ENCODE assay signal across 12 cellular contexts in the genomic region with DNA sequence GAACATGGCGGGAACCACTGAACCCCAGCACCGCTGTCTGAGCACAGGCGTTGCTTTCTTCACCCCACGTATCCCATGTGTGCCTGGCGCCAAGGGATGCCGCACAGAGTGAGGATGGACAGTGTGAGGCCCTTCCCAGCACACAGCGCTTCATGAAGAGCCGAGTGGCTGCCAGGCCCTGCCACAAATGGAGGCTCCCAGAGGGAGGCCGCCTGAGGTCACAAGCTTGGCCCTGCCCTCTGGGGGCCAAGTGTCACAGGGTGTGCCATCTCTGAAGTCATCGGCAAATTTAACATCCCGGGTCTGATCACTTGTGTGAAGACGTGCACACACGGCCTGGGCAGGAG. TPM values are rescaled to one million over a fixed set of nuclear protein-coding genes. Genes with fewer than 3 reads are reported as not detected.
DNase-seq lines count a peak whose midpoint lies in the region; ATAC-seq and TF ChIP-seq lines count a peak whose summit lies in the region.
"Had no signal": no experiment of that assay in that cellular context is flagged by ENCODE, and none has a peak within 500 bp of the region (broad histone marks: within the 10 kb centered on the region; RNA-seq: fewer than 3 reads in every experiment).

No MANE protein-coding gene starts in this region.

- ATAC-seq in CD4-positive, CD25-positive, alpha-beta regulatory T cell (ENCODE audit: low read depth in 2 of 2), result no peak
- no peak for ATAC-seq in GM21515 (IDR thresholded peaks at IDR 0.05; ENCODE audit: unreplicated experiment)
- no peak for ATAC-seq in GM21717 (IDR thresholded peaks at IDR 0.05; ENCODE audit: unreplicated experiment)

- H3K27ac Mint-ChIP-seq in CD4-positive, CD25-positive, alpha-beta regulatory T cell, result peak overlapping the region; percentile 23 to 83 (median 46)
- peak overlapping the region; percentile 65 for H3K27ac Mint-ChIP-seq in endodermal cell

- no peaks in the 10 kb centered on the region for H3K27me3 ChIP-seq in CD4-positive, CD25-positive, alpha-beta regulatory T cell (ENCODE audit: control insufficient read depth, insufficient read depth, low read length)
- H3K27me3 ChIP-seq in OCI-LY3 (ENCODE audit: low read depth, low read length) (no peaks in the 10 kb centered on the region), endodermal cell (ENCODE audit: control insufficient read depth, insufficient read depth, low read length, poor library complexity, severe bottlenecking) (no peaks in the 10 kb centered on the region), neutrophil (no peaks in the 10 kb centered on the region)

- H3K4me1 Mint-ChIP-seq in CD4-positive, CD25-positive, alpha-beta regulatory T cell, result peaks cover 0 to 49% (median 15%) of the 10 kb centered on the region in 4 donors
- H3K4me1 Mint-ChIP-seq in endodermal cell, result peaks cover 11% of the 10 kb centered on the region

- H3K4me3 ChIP-seq in CD4-positive, CD25-positive, alpha-beta regulatory T cell (ENCODE audit: low read depth, low read length), result no peak overlapping the region
- no peak overlapping the region for H3K4me3 ChIP-seq in OCI-LY3 (ENCODE audit: low read length)
- no peak overlapping the region for H3K4me3 ChIP-seq in endodermal cell (ENCODE audit: low read length)
- no peak overlapping the region for H3K4me3 ChIP-seq in neutrophil (ENCODE audit: low read depth in 1 of 2, low read length in 1 of 2)
- H3K4me3 ChIP-seq: HAP-1 had no signal

- H3K36me3 Mint-ChIP-seq in CD4-positive, CD25-positive, alpha-beta regulatory T cell, result no peaks in the 10 kb centered on the region
- H3K36me3 Mint-ChIP-seq in endodermal cell (ENCODE audit: low read depth), result peaks cover 12% of the 10 kb centered on the region

- no peak overlapping the region for H3K4me2 ChIP-seq in OCI-LY3 (ENCODE audit: low read length)

- no peak for DNase-seq in CD4-positive, CD25-positive, alpha-beta regulatory T cell
- DNase-seq in endodermal cell (no peak), SW 1271 (lab: John Stamatoyannopoulos, UW) (no peak), DMS79 treated with DMSO at 0.1 percent for 48 hours (lab: John Stamatoyannopoulos, UW) (no peak)
- DNase-seq: NCI-H1436; stimulated activated CD4-positive, alpha-beta T cell treated with anti-CD3 and anti-CD28 coated beads, Interleukin-1b, Interleukin-23, amount 100 ng/mL, for 48 hours; trophoblast cell had no signal

- peaks cover 41% of the 10 kb centered on the region for H3K79me2 ChIP-seq in OCI-LY3 (ENCODE audit: low read length)

- H3K27me3 Mint-ChIP-seq in CD4-positive, CD25-positive, alpha-beta regulatory T cell, result no peaks in the 10 kb centered on the region
- H3K27me3 Mint-ChIP-seq in endodermal cell (ENCODE audit: insufficient read depth), result no peaks in the 10 kb centered on the region

- no peaks in the 10 kb centered on the region for H3K9me3 ChIP-seq in CD4-positive, CD25-positive, alpha-beta regulatory T cell (ENCODE audit: control insufficient read depth in 2 of 2, low read length in 2 of 2)
- H3K9me3 ChIP-seq in OCI-LY3 (ENCODE audit: insufficient read depth, low read length) (no peaks in the 10 kb centered on the region), endodermal cell (ENCODE audit: control insufficient read depth, low read length) (no peaks in the 10 kb centered on the region), neutrophil (no peaks in the 10 kb centered on the region)
- H3K9me3 ChIP-seq: HAP-1 had no signal

- TF ChIP-seq CTCF in OCI-LY3 (IDR thresholded peaks at IDR 0.05; ENCODE audit: low read depth, low read length) (no peak), endodermal cell (conservative IDR thresholded peaks at IDR 0.05) (no peak), neutrophil (IDR thresholded peaks at IDR 0.05) (no peak)

- peaks cover 43% of the 10 kb centered on the region for H3K4me1 ChIP-seq in CD4-positive, CD25-positive, alpha-beta regulatory T cell (ENCODE audit: control insufficient read depth, insufficient read depth, low read length, poor library complexity, severe bottlenecking)
- H3K4me1 ChIP-seq in OCI-LY3 (ENCODE audit: low read length), result peaks cover 43% of the 10 kb centered on the region
- no peaks in the 10 kb centered on the region for H3K4me1 ChIP-seq in endodermal cell (ENCODE audit: control insufficient read depth, insufficient read depth, low read length)
- peaks cover 34 to 40% of the 10 kb centered on the region in 2 experiments for H3K4me1 ChIP-seq in neutrophil (ENCODE audit: control insufficient read depth in 1 of 2, insufficient read depth in 1 of 2, low read depth in 1 of 2, low read length in 1 of 2)
- H3K4me1 ChIP-seq: HAP-1 had no signal

- H3K27ac ChIP-seq in CD4-positive, CD25-positive, alpha-beta regulatory T cell (ENCODE audit: insufficient read depth, low read length, poor library complexity, severe bottlenecking), result peak overlapping the region; percentile 86
- peak overlapping the region; percentile 90 for H3K27ac ChIP-seq in OCI-LY3 (ENCODE audit: low read length)
- H3K27ac ChIP-seq in endodermal cell (ENCODE audit: low read depth, low read length), result no peak overlapping the region
- peak overlapping the region; percentile 82 for H3K27ac ChIP-seq in neutrophil

- H3K36me3 ChIP-seq in CD4-positive, CD25-positive, alpha-beta regulatory T cell (ENCODE audit: control insufficient read depth, insufficient read depth, low read length), result peaks cover 26% of the 10 kb centered on the region
- peaks cover 19% of the 10 kb centered on the region for H3K36me3 ChIP-seq in OCI-LY3 (replicated peaks; ENCODE audit: low read depth, low read length)
- H3K36me3 ChIP-seq in endodermal cell (ENCODE audit: control insufficient read depth, insufficient read depth, low read length), result peaks cover 17% of the 10 kb centered on the region
- peaks cover 50% of the 10 kb centered on the region for H3K36me3 ChIP-seq in neutrophil

- peak overlapping the region in 2 of 4 donors; percentile 31 to 52 for H3K4me3 Mint-ChIP-seq in CD4-positive, CD25-positive, alpha-beta regulatory T cell
- H3K4me3 Mint-ChIP-seq in endodermal cell, result no peak overlapping the region

- no peaks in the 10 kb centered on the region for H3K9me3 Mint-ChIP-seq in CD4-positive, CD25-positive, alpha-beta regulatory T cell
- H3K9me3 Mint-ChIP-seq in endodermal cell, result no peaks in the 10 kb centered on the region

- H4K20me1 ChIP-seq in OCI-LY3 (ENCODE audit: insufficient read depth, low read length), result 0 out of 2 replicates have a peak, but pooled peaks cover 10% of the 10 kb centered on the region

- no peak overlapping the region for H3K9ac ChIP-seq in OCI-LY3 (ENCODE audit: low read length)
- H3K9ac ChIP-seq in endodermal cell (ENCODE audit: extremely low read depth, low read length, poor library complexity, severe bottlenecking), result no peak overlapping the region

- no peak overlapping the region for H2AFZ ChIP-seq in OCI-LY3 (ENCODE audit: low read depth, low read length)

- WGBS in endodermal cell (ENCODE audit: insufficient coverage in 1 of 2, insufficient read length in 1 of 2), 2 experiments, result 94 to 100% methylated on average over 9 to 13 of the region's 13 CpGs

RNA-seq across cellular contexts. Expression of gene MPND, which starts 24.4 kb away (rescaled TPM):
- 12.2 TPM for total RNA-seq in CD4-positive, CD25-positive, alpha-beta regulatory T cell
- polyA plus RNA-seq in CD4-positive, CD25-positive, alpha-beta regulatory T cell, result 1 to 10 TPM; 4.9 to 7.2 (median 5.7) TPM
- 10 to 100 TPM; 51.5 to 55.9 TPM for total RNA-seq in endodermal cell
- polyA plus RNA-seq in endodermal cell (2013, experiment 1 of 2), result 32.8 TPM
- 30.6 TPM for polyA plus RNA-seq in endodermal cell (2013, experiment 2 of 2)

RNA-seq across cellular contexts. Expression of gene STAP2, which starts 29.1 kb away (rescaled TPM):
- 2.2 TPM for total RNA-seq in CD4-positive, CD25-positive, alpha-beta regulatory T cell
- 1 to 10 TPM; 1.6 to 3.0 (median 2.4) TPM for polyA plus RNA-seq in CD4-positive, CD25-positive, alpha-beta regulatory T cell
- total RNA-seq in endodermal cell, result 10 to 100 TPM; 12.7 to 13.3 TPM
- polyA plus RNA-seq in endodermal cell (2013, experiment 1 of 2), result 10.3 TPM
- 9.6 TPM for polyA plus RNA-seq in endodermal cell (2013, experiment 2 of 2)

RNA-seq across cellular contexts. Expression of gene SH3GL1, which starts 32.6 kb away (rescaled TPM):
- total RNA-seq in CD4-positive, CD25-positive, alpha-beta regulatory T cell, result 54.0 TPM
- 10 to 100 TPM; 13.4 to 23.0 (median 17.6) TPM for polyA plus RNA-seq in CD4-positive, CD25-positive, alpha-beta regulatory T cell
- total RNA-seq in endodermal cell, result 10 to 100 TPM; 76.8 to 77.0 TPM
- 76.9 TPM for polyA plus RNA-seq in endodermal cell (2013, experiment 1 of 2)
- polyA plus RNA-seq in endodermal cell (2013, experiment 2 of 2), result 77.1 TPM

RNA-seq across cellular contexts. Expression of gene CHAF1A, which starts 34.7 kb away (rescaled TPM):
- total RNA-seq in CD4-positive, CD25-positive, alpha-beta regulatory T cell, result 28.9 TPM
- 1 to 10 TPM; 2.6 to 5.5 (median 3.6) TPM for polyA plus RNA-seq in CD4-positive, CD25-positive, alpha-beta regulatory T cell
- 10 to 100 TPM; 70.7 to 76.9 TPM for total RNA-seq in endodermal cell
- 48.1 TPM for polyA plus RNA-seq in endodermal cell (2013, experiment 1 of 2)
- polyA plus RNA-seq in endodermal cell (2013, experiment 2 of 2), result 46.4 TPM
